35 cellular contexts compared by ENCODE assay signal in genomic region chr1:203065191-203065590, GRCh38. TPM values are rescaled to one million over a fixed set of nuclear protein-coding genes. Genes with fewer than 3 reads are reported as not detected.
"Had no signal": no experiment of that assay in that cellular context is flagged by ENCODE, and none has a peak within 500 bp of the region (broad histone marks: within the 10 kb centered on the region; RNA-seq: fewer than 3 reads in every experiment).

No MANE protein-coding gene starts in this region.

- FAIRE-seq: astrocyte, RCC 7860 had no signal

- DNase-seq: activated B cell treated with CpG ODN at 0.5 μM for 24 hours; activated CD4-positive, alpha-beta memory T cell treated with anti-CD3 and anti-CD28 coated beads for 36 hours; activated CD4-positive, alpha-beta T cell treated with anti-CD3 and anti-CD28 coated beads for 4 hours; activated CD4-positive, alpha-beta T cell treated with anti-CD3 and anti-CD28 coated beads, Interleukin-2, amount 50 U/mL, for 1 hour; activated CD4-positive, CD25-positive, alpha-beta regulatory T cell treated with anti-CD3 and anti-CD28 coated beads, Interleukin-2, amount 50 U/mL, for 72 hours; activated CD8-positive, alpha-beta memory T cell treated with anti-CD3 and anti-CD28 coated beads, Interleukin-2, amount 50 U/mL, for 4 hours; activated gamma-delta T cell treated with Interleukin-2 at 50 U/mL for 16 hours; activated naive CD4-positive, alpha-beta T cell treated with anti-CD3 and anti-CD28 coated beads for 36 hours; activated T-cell treated with anti-CD3 and anti-CD28 coated beads for 4 hours; activated T-cell treated with anti-CD3 and anti-CD28 coated beads, Interleukin-2, amount 50 U/mL, for 4 hours; adrenal gland; body of pancreas; MG63; NCI-H1048; NCI-H1436 treated with DMSO at 0.1 percent for 48 hours; NCI-H1694 treated with DMSO at 0.1 percent for 48 hours; NCI-H2029; NCI-H345; NCI-H524 treated with DMSO at 0.1 percent for 48 hours; PC-9; SIG-M5; SW 1271; T-helper 1 cell; T-helper 2 cell; T-helper 9 cell had no signal

- H3K4me3 ChIP-seq: adrenal gland, body of pancreas, breast epithelium, MG63, PC-9 had no signal

- H2AFZ ChIP-seq: PC-9 had no signal

- H3K9me3 ChIP-seq: adrenal gland, body of pancreas, breast epithelium, MG63 had no signal

- H3K27ac ChIP-seq: adrenal gland, body of pancreas, breast epithelium, PC-9, RWPE1, VCaP had no signal

- H3K27me3 ChIP-seq: body of pancreas, breast epithelium, MG63 had no signal

- H3K4me1 ChIP-seq: breast epithelium had no signal

- H3K36me3 ChIP-seq: adrenal gland, breast epithelium, MG63 had no signal

- H3K4me2 ChIP-seq: PC-9 had no signal

- ATAC-seq: activated naive CD4-positive, alpha-beta T cell treated with anti-CD3 and anti-CD28 coated beads, Interleukin-2, amount 50 U/mL, for 72 hours; activated T-cell treated with anti-CD3 and anti-CD28 coated beads, Interleukin-2, amount 50 U/mL, for 4 hours; body of pancreas; Right ventricle myocardium inferior had no signal

RNA-seq across cellular contexts. Expression of gene MYOG, which starts 20.6 kb away (rescaled TPM):
- total RNA-seq: activated B cell treated with CpG ODN at 0.5 μM for 24 hours; activated CD4-positive, alpha-beta memory T cell treated with anti-CD3 and anti-CD28 coated beads for 36 hours; activated naive CD4-positive, alpha-beta T cell treated with anti-CD3 and anti-CD28 coated beads for 36 hours; activated naive CD4-positive, alpha-beta T cell treated with anti-CD3 and anti-CD28 coated beads, Interleukin-2, amount 50 U/mL, for 72 hours; activated T-cell treated with anti-CD3 and anti-CD28 coated beads, Interleukin-2, amount 50 U/mL, for 4 hours; activated T-helper 1 cell treated with anti-CD3 and anti-CD28 coated beads, Interleukin-12 subunit alpha, Interleukin-12 subunit beta, Interleukin-2, Interleukin-4 antibody, amounts not matched to agents 30 ng/mL and 10 ng/mL and 1 ng/mL, durations not matched to agents 14 hours and 24 hours and 36 hours; adrenal gland; astrocyte; body of pancreas; breast epithelium; NCI-H460; OCI-LY7; PC-9; Right ventricle myocardium inferior had no signal
- polyA plus RNA-seq: adrenal gland had no signal

RNA-seq across cellular contexts. Expression of gene PPFIA4, which starts 38.9 kb away (rescaled TPM):
- total RNA-seq: body of pancreas had no signal
